ENCODE assay signal across 8 cellular contexts in genomic region chr17:48543854-48544355, GRCh38. TPM values are rescaled to one million over a fixed set of nuclear protein-coding genes. Genes with fewer than 3 reads are reported as not detected.
DNase-seq lines count a peak whose midpoint lies in the region; ATAC-seq and TF ChIP-seq lines count a peak whose summit lies in the region.

No MANE protein-coding gene starts in this region.

- H3K9me3 ChIP-seq in HUES6 (ENCODE audit: control insufficient read depth, insufficient read depth, low read depth, low read length): no peaks in the 10 kb centered on the region
- no peaks in the 10 kb centered on the region for H3K9me3 ChIP-seq in lung (ENCODE audit: control insufficient read depth in 2 of 2, insufficient read depth in 1 of 2, low read length in 1 of 2)
- no peaks in the 10 kb centered on the region for H3K9me3 ChIP-seq in stomach

- in situ Hi-C loops in astrocyte of the cerebellum (cut with HindIII; ENCODE audit: low sequenced_read_pairs): no loop called here

- peak overlapping the region; percentile 35; the same call in 1 of the 2 replicates for H3K27ac ChIP-seq in HUES6 (ENCODE audit: low read depth, low read length)
- H3K27ac ChIP-seq in lung (ENCODE audit: low read depth in 1 of 2, low read length in 1 of 2): peak overlapping the region; percentile 76
- H3K27ac ChIP-seq in stomach: peak overlapping the region; percentile 74 to 95 (median 93)

- intact Hi-C loops in stomach (cut with DNase I; ENCODE audit: low total_unique reads): no loop called here

- CTCF ChIA-PET in AG04449 (lab: Yijun Ruan, JAX): interaction anchor here (0.7 to 1.9 kb wide), 2 partner anchors 166 to 193 kb away, joined by 3 to 6 read pairs; no protein-coding TSS in a partner anchor

- no peak for TF ChIP-seq POLR2A in stomach (IDR thresholded peaks at IDR 0.05)

- H3K36me3 ChIP-seq in HUES6 (ENCODE audit: control insufficient read depth, insufficient read depth, low read length) (no peaks in the 10 kb centered on the region), lung (ENCODE audit: control insufficient read depth in 2 of 2, insufficient read depth in 2 of 2, low read length in 2 of 2) (no peaks in the 10 kb centered on the region), stomach (peaks cover 0 to 6% (median 0%) of the 10 kb centered on the region in 4 donors)

- H3K4me3 ChIP-seq in AG04449 (ENCODE audit: low read depth, low read length) (peak overlapping the region; percentile 84), HUES6 (ENCODE audit: low read depth, low read length) (peak overlapping the region; percentile 80), astrocyte of the cerebellum (ENCODE audit: low read depth, low read length) (peak overlapping the region; percentile 80), lung (peak overlapping the region; percentile 47), stomach (peak overlapping the region; percentile 62 to 75 (median 66))

- DNase-seq in AG04449 (ENCODE audit: low read depth, low spot score): no peak
- DNase-seq in astrocyte of the cerebellum (ENCODE audit: low read depth): no peak
- DNase-seq in lung (ENCODE audit: low spot score): no peak
- DNase-seq in stomach: no peak
- no peak for DNase-seq in germinal center (ENCODE audit: low spot score)
- no peak for DNase-seq in T1000 (lab: John Stamatoyannopoulos, UW)

- TF ChIP-seq EP300 in stomach (IDR thresholded peaks at IDR 0.05): no peak

- H3K27me3 ChIP-seq in HUES6 (ENCODE audit: control insufficient read depth, insufficient read depth, low read length): peaks cover 97% of the 10 kb centered on the region
- H3K27me3 ChIP-seq in lung (ENCODE audit: control insufficient read depth, insufficient read depth): no peaks in the 10 kb centered on the region
- peaks cover 4 to 82% (median 32%) of the 10 kb centered on the region in 3 donors for H3K27me3 ChIP-seq in stomach

- 1 to 3% methylated on average over 20 of the region's 20 CpGs for WGBS in lung, 2 donors
- 3 to 12% (median 8%) methylated on average over 20 of the region's 20 CpGs for WGBS in stomach, 5 donors

- POLR2A ChIA-PET in AG04449 (lab: Yijun Ruan, JAX): interaction anchor here (0.6 to 6.4 kb wide), 6 partner anchors 13 to 59 kb away, joined by 3 to 57 read pairs (median 6); partner anchors contain the start of gene HOXB5

- H3K4me1 ChIP-seq in HUES6 (ENCODE audit: control insufficient read depth, insufficient read depth, low read length) (peaks cover 64% of the 10 kb centered on the region), lung (ENCODE audit: control insufficient read depth in 2 of 2, insufficient read depth in 2 of 2, low read length in 2 of 2) (peaks cover 0 to 3% of the 10 kb centered on the region in 2 donors), stomach (peaks cover 14 to 54% (median 38%) of the 10 kb centered on the region in 4 donors)

- ATAC-seq in lung (ENCODE audit: insufficient read depth, low FRiP score): no peak
- no peak for ATAC-seq in GM21423 (IDR thresholded peaks at IDR 0.05; ENCODE audit: unreplicated experiment)

- peak overlapping the region; percentile 88 for H3K9ac ChIP-seq in HUES6 (ENCODE audit: low read length)

- TF ChIP-seq CTCF in AG04449 (IDR thresholded peaks at IDR 0.05; ENCODE audit: insufficient read depth, low read length, missing control alignments) (no peak), astrocyte of the cerebellum (IDR thresholded peaks at IDR 0.05; ENCODE audit: low read depth, low read length, missing control alignments) (no peak), lung (IDR thresholded peaks at IDR 0.05; ENCODE audit: control extremely low read depth, extremely low read depth) (no peak), stomach (IDR thresholded peaks at IDR 0.05) (no peak)

RNA-seq across cellular contexts. Expression of gene HOXB2, which starts 1.0 kb away (rescaled TPM):
- total RNA-seq in lung (10 to 100 TPM in 1 of 2 donors, 1 to 10 TPM in 1; 6.7 to 13.9 TPM), stomach (10 to 100 TPM in 3 of 5 donors, 1 to 10 TPM in 2; 6.7 to 83.0 (median 10.5) TPM)
- polyA plus RNA-seq in lung (1 to 10 TPM; 4.1 to 7.8 TPM), stomach (10 to 100 TPM; 11.3 to 22.2 (median 13.4) TPM)

RNA-seq across cellular contexts. Expression of gene HOXB1, which starts 13.1 kb away (rescaled TPM):
- not detected for total RNA-seq in lung
- not detected for polyA plus RNA-seq in lung
- not detected for total RNA-seq in stomach
- under 1 TPM in 1 of 3 donors, not detected in 2; 0.28 TPM for polyA plus RNA-seq in stomach

RNA-seq across cellular contexts. Expression of gene HOXB4, which starts 34.2 kb away (rescaled TPM):
- 1 to 10 TPM; 3.5 to 6.7 TPM for total RNA-seq in lung
- 1 to 10 TPM; 1.4 to 1.7 TPM for polyA plus RNA-seq in lung
- 1 to 10 TPM in 1 of 5 donors, under 1 TPM in 2, not detected in 2; 0.45 to 5.1 (median 0.58) TPM for total RNA-seq in stomach
- 1 to 10 TPM; 1.7 to 4.6 (median 2.6) TPM for polyA plus RNA-seq in stomach

RNA-seq across cellular contexts. Expression of gene HOXB3, which starts 46.1 kb away (rescaled TPM):
- total RNA-seq in lung (10 to 100 TPM in 1 of 2 donors, 1 to 10 TPM in 1; 8.6 to 21.1 TPM), stomach (10 to 100 TPM in 4 of 5 donors, 1 to 10 TPM in 1; 6.1 to 77.6 (median 17.0) TPM)
- polyA plus RNA-seq in lung (1 to 10 TPM; 1.9 to 4.9 TPM), stomach (1 to 10 TPM; 2.8 to 9.5 (median 3.8) TPM)

RNA-seq across cellular contexts. Expression of gene HOXB5, which starts 49.7 kb away (rescaled TPM):
- total RNA-seq in lung (1 to 10 TPM; 2.6 to 2.9 TPM), stomach (10 to 100 TPM in 2 of 5 donors, under 1 TPM in 2, not detected in 1; 0.43 to 50.4 (median 6.2) TPM)
- polyA plus RNA-seq in lung (1 to 10 TPM; 1.8 TPM), stomach (1 to 10 TPM; 2.2 to 2.7 (median 2.4) TPM)

Comparison
In these comparisons a context has a peak if more than half of its experiments do, and no peak if none do; other contexts are left out.
1. H3K27ac ChIP-seq: peak in every context shown above with its lines; median percentile 93 in stomach; 76 in lung; 35 in HUES6.